9 cellular contexts compared by ENCODE assay signal in genomic region chr19:19485161-19485997, GRCh38. TPM values are rescaled to one million over a fixed set of nuclear protein-coding genes. Genes with fewer than 3 reads are reported as not detected.
DNase-seq lines count a peak whose midpoint lies in the region; ATAC-seq and TF ChIP-seq lines count a peak whose summit lies in the region.
"Had no signal": no experiment of that assay in that cellular context is flagged by ENCODE, and none has a peak within 500 bp of the region (broad histone marks: within the 10 kb centered on the region; RNA-seq: fewer than 3 reads in every experiment).

No MANE protein-coding gene starts in this region.

- ATAC-seq in CD4-positive, CD25-positive, alpha-beta regulatory T cell (ENCODE audit: low read depth in 2 of 2) = no peak
- no peak for ATAC-seq in central memory CD8-positive, alpha-beta T cell (replicated peaks; ENCODE audit: extremely low read depth, poor library complexity, severe bottlenecking)
- ATAC-seq in GM21515 (IDR thresholded peaks at IDR 0.05; ENCODE audit: unreplicated experiment) = no peak

- intact Hi-C loops in activated T-helper 2 cell treated with anti-CD3 and anti-CD28 coated beads, Interferon-gamma antibody, Interleukin-2, Interleukin-4, amounts not matched to agents 10 μg/mL and 5 μg/mL and 100 μg/mL, durations not matched to agents 14 hours and 24 hours and 36 hours (cut with micrococcal nuclease) = loop anchor here (5.0 kb wide), 1 partner anchor 38 kb away; no protein-coding TSS in a partner anchor
- intact Hi-C loops in dorsolateral prefrontal cortex (cut with DNase I) = loop anchor here (5.0 to 10.0 kb wide), 3 partner anchors 78 to 311 kb away; partner anchors contain the start of genes GATAD2A (in 1 of the 2) and MEF2B (in 1 of the 2)

- DNase-seq in CD4-positive, CD25-positive, alpha-beta regulatory T cell = no peak
- DNase-seq in central memory CD8-positive, alpha-beta T cell (ENCODE audit: low spot score in 2 of 2) = no peak
- no peak for DNase-seq in mesothelial cell of epicardium (ENCODE audit: low spot score in 2 of 2, unreplicated experiment in 2 of 2)
- no peak for DNase-seq in activated T-helper 2 cell treated with anti-CD3 and anti-CD28 coated beads, Interferon-gamma antibody, Interleukin-2, Interleukin-4, amounts not matched to agents 10 μg/mL and 5 μg/mL and 100 μg/mL, durations not matched to agents 14 hours and 24 hours and 36 hours (ENCODE audit: low spot score)
- no peak for DNase-seq in GOT3 (lab: John Stamatoyannopoulos, UW)
- no peak for DNase-seq in dorsolateral prefrontal cortex

- no peaks in the 10 kb centered on the region for H3K9me3 Mint-ChIP-seq in CD4-positive, CD25-positive, alpha-beta regulatory T cell
- H3K9me3 Mint-ChIP-seq in central memory CD8-positive, alpha-beta T cell = no peaks in the 10 kb centered on the region
- H3K9me3 Mint-ChIP-seq in mesothelial cell of epicardium = no peaks in the 10 kb centered on the region
- no peaks in the 10 kb centered on the region for H3K9me3 Mint-ChIP-seq in activated T-helper 2 cell treated with anti-CD3 and anti-CD28 coated beads, Interferon-gamma antibody, Interleukin-2, Interleukin-4, amounts not matched to agents 10 μg/mL and 5 μg/mL and 100 μg/mL, durations not matched to agents 14 hours and 24 hours and 36 hours

- H3K4me1 Mint-ChIP-seq in CD4-positive, CD25-positive, alpha-beta regulatory T cell = peaks cover 10 to 72% (median 28%) of the 10 kb centered on the region in 4 donors
- H3K4me1 Mint-ChIP-seq in central memory CD8-positive, alpha-beta T cell = peaks cover 38% of the 10 kb centered on the region
- H3K4me1 Mint-ChIP-seq in mesothelial cell of epicardium = peaks cover 70% of the 10 kb centered on the region
- H3K4me1 Mint-ChIP-seq in activated T-helper 2 cell treated with anti-CD3 and anti-CD28 coated beads, Interferon-gamma antibody, Interleukin-2, Interleukin-4, amounts not matched to agents 10 μg/mL and 5 μg/mL and 100 μg/mL, durations not matched to agents 14 hours and 24 hours and 36 hours (ENCODE audit: low read depth) = peaks cover 38% of the 10 kb centered on the region

- peaks cover 22% of the 10 kb centered on the region for H3K36me3 ChIP-seq in CD4-positive, CD25-positive, alpha-beta regulatory T cell (ENCODE audit: control insufficient read depth, insufficient read depth, low read length)
- peaks cover 26% of the 10 kb centered on the region for H3K36me3 ChIP-seq in HUES64 (ENCODE audit: insufficient read depth, low read length)
- H3K36me3 ChIP-seq: thoracic aorta had no signal

- H3K4me3 ChIP-seq in CD4-positive, CD25-positive, alpha-beta regulatory T cell (ENCODE audit: low read depth, low read length) = no peak overlapping the region
- no peak overlapping the region for H3K4me3 ChIP-seq in HUES64 (ENCODE audit: low read length)
- no peak overlapping the region for H3K4me3 ChIP-seq in dorsolateral prefrontal cortex
- H3K4me3 ChIP-seq: thoracic aorta had no signal

- peak overlapping the region; percentile 30 for H3K27ac ChIP-seq in CD4-positive, CD25-positive, alpha-beta regulatory T cell (ENCODE audit: insufficient read depth, low read length, poor library complexity, severe bottlenecking)
- H3K27ac ChIP-seq in HUES64 (ENCODE audit: low read depth, low read length) (peak overlapping the region; percentile 42; the same call in 1 of the 2 replicates), dorsolateral prefrontal cortex (peak overlapping the region in 18 of 59 donors; percentile 1 to 57 (median 30))
- H3K27ac ChIP-seq: thoracic aorta had no signal

- TF ChIP-seq CTCF in mesothelial cell of epicardium (IDR thresholded peaks at IDR 0.05; ENCODE audit: unreplicated experiment) (no peak), dorsolateral prefrontal cortex (IDR thresholded peaks at IDR 0.05 in 54 of 56, conservative IDR thresholded peaks at IDR 0.05 in 2 of 56; ENCODE audit: low read depth in 1 of 56, partially characterized antibody in 56 of 56) (no peak)

- H3K9me3 ChIP-seq in CD4-positive, CD25-positive, alpha-beta regulatory T cell (ENCODE audit: control insufficient read depth in 2 of 2, low read length in 2 of 2) = no peaks in the 10 kb centered on the region
- H3K9me3 ChIP-seq in HUES64 (ENCODE audit: insufficient read depth, low read depth, low read length) = no peaks in the 10 kb centered on the region
- H3K9me3 ChIP-seq: thoracic aorta had no signal

- 0 out of 2 replicates have a peak overlapping the region, but pooled peaks have one; percentile 16 for H3K9ac ChIP-seq in HUES64 (ENCODE audit: low read depth, low read length)

- H3K27me3 Mint-ChIP-seq in CD4-positive, CD25-positive, alpha-beta regulatory T cell = no peaks in the 10 kb centered on the region
- H3K27me3 Mint-ChIP-seq in central memory CD8-positive, alpha-beta T cell = no peaks in the 10 kb centered on the region
- H3K27me3 Mint-ChIP-seq in mesothelial cell of epicardium (ENCODE audit: low read depth) = no peaks in the 10 kb centered on the region
- no peaks in the 10 kb centered on the region for H3K27me3 Mint-ChIP-seq in activated T-helper 2 cell treated with anti-CD3 and anti-CD28 coated beads, Interferon-gamma antibody, Interleukin-2, Interleukin-4, amounts not matched to agents 10 μg/mL and 5 μg/mL and 100 μg/mL, durations not matched to agents 14 hours and 24 hours and 36 hours (ENCODE audit: low read depth)

- H3K4me1 ChIP-seq in CD4-positive, CD25-positive, alpha-beta regulatory T cell (ENCODE audit: control insufficient read depth, insufficient read depth, low read length, poor library complexity, severe bottlenecking) = peaks cover 48% of the 10 kb centered on the region
- H3K4me1 ChIP-seq in HUES64 (ENCODE audit: insufficient read depth, low read length) = peaks cover 37% of the 10 kb centered on the region

- H3K4me3 Mint-ChIP-seq in CD4-positive, CD25-positive, alpha-beta regulatory T cell = peak overlapping the region in 2 of 4 donors; percentile 7 to 10
- no peak overlapping the region for H3K4me3 Mint-ChIP-seq in central memory CD8-positive, alpha-beta T cell
- no peak overlapping the region for H3K4me3 Mint-ChIP-seq in mesothelial cell of epicardium
- no peak overlapping the region for H3K4me3 Mint-ChIP-seq in activated T-helper 2 cell treated with anti-CD3 and anti-CD28 coated beads, Interferon-gamma antibody, Interleukin-2, Interleukin-4, amounts not matched to agents 10 μg/mL and 5 μg/mL and 100 μg/mL, durations not matched to agents 14 hours and 24 hours and 36 hours (ENCODE audit: low read depth)

- peaks cover 14% of the 10 kb centered on the region for H3K36me3 Mint-ChIP-seq in CD4-positive, CD25-positive, alpha-beta regulatory T cell
- peaks cover 28% of the 10 kb centered on the region for H3K36me3 Mint-ChIP-seq in central memory CD8-positive, alpha-beta T cell (ENCODE audit: insufficient read depth)
- H3K36me3 Mint-ChIP-seq in mesothelial cell of epicardium = peaks cover 4% of the 10 kb centered on the region
- peaks cover 11% of the 10 kb centered on the region for H3K36me3 Mint-ChIP-seq in activated T-helper 2 cell treated with anti-CD3 and anti-CD28 coated beads, Interferon-gamma antibody, Interleukin-2, Interleukin-4, amounts not matched to agents 10 μg/mL and 5 μg/mL and 100 μg/mL, durations not matched to agents 14 hours and 24 hours and 36 hours (ENCODE audit: low read depth)

- WGBS in HUES64 = 91% methylated on average over 15 of the region's 15 CpGs

- no peaks in the 10 kb centered on the region for H3K27me3 ChIP-seq in CD4-positive, CD25-positive, alpha-beta regulatory T cell (ENCODE audit: control insufficient read depth, insufficient read depth, low read length)
- H3K27me3 ChIP-seq in HUES64 (ENCODE audit: insufficient read depth, low read length) = no peaks in the 10 kb centered on the region
- no peaks in the 10 kb centered on the region for H3K27me3 ChIP-seq in dorsolateral prefrontal cortex

- peak overlapping the region; percentile 74 to 99 (median 86) for H3K27ac Mint-ChIP-seq in CD4-positive, CD25-positive, alpha-beta regulatory T cell
- H3K27ac Mint-ChIP-seq in central memory CD8-positive, alpha-beta T cell (ENCODE audit: low read depth) = peak overlapping the region; percentile 62
- H3K27ac Mint-ChIP-seq in mesothelial cell of epicardium = peak overlapping the region; percentile 97
- H3K27ac Mint-ChIP-seq in activated T-helper 2 cell treated with anti-CD3 and anti-CD28 coated beads, Interferon-gamma antibody, Interleukin-2, Interleukin-4, amounts not matched to agents 10 μg/mL and 5 μg/mL and 100 μg/mL, durations not matched to agents 14 hours and 24 hours and 36 hours = no peak overlapping the region

RNA-seq across cellular contexts. Expression of gene TSSK6, which starts 30.0 kb away (rescaled TPM):
- total RNA-seq in CD4-positive, CD25-positive, alpha-beta regulatory T cell = 6.2 TPM
- 1 to 10 TPM; 1.6 to 3.0 (median 1.8) TPM for polyA plus RNA-seq in CD4-positive, CD25-positive, alpha-beta regulatory T cell
- 1.4 TPM for polyA plus RNA-seq in HUES64 (2013, experiment 1 of 2)
- 1.9 TPM for polyA plus RNA-seq in HUES64 (2013, experiment 2 of 2)
- total RNA-seq in mesothelial cell of epicardium (1.9 to 2.3 TPM (median 2.1 TPM) in 3 replicates), dorsolateral prefrontal cortex (1 to 10 TPM in 103 of 120 experiments, under 1 TPM in 17; 0.44 to 4.5 (median 1.8) TPM)
- 2.6 and 2.9 TPM in 2 replicates for total RNA-seq in activated T-helper 2 cell treated with anti-CD3 and anti-CD28 coated beads, Interferon-gamma antibody, Interleukin-2, Interleukin-4, amounts not matched to agents 10 μg/mL and 5 μg/mL and 100 μg/mL, durations not matched to agents 14 hours and 24 hours and 36 hours

RNA-seq across cellular contexts. Expression of gene NDUFA13, which starts 30.6 kb away (rescaled TPM):
- 196 TPM for total RNA-seq in CD4-positive, CD25-positive, alpha-beta regulatory T cell
- 100 to 1,000 TPM; 358 to 453 (median 400) TPM for polyA plus RNA-seq in CD4-positive, CD25-positive, alpha-beta regulatory T cell
- 184 TPM for polyA plus RNA-seq in HUES64 (2013, experiment 1 of 2)
- polyA plus RNA-seq in HUES64 (2013, experiment 2 of 2) = 194 TPM
- total RNA-seq in mesothelial cell of epicardium (338 to 343 TPM (median 342 TPM) in 3 replicates), dorsolateral prefrontal cortex (100 to 1,000 TPM; 270 to 471 (median 352) TPM)
- total RNA-seq in activated T-helper 2 cell treated with anti-CD3 and anti-CD28 coated beads, Interferon-gamma antibody, Interleukin-2, Interleukin-4, amounts not matched to agents 10 μg/mL and 5 μg/mL and 100 μg/mL, durations not matched to agents 14 hours and 24 hours and 36 hours = 381 and 393 TPM in 2 replicates

RNA-seq across cellular contexts. Expression of gene YJEFN3, which starts 43.3 kb away (rescaled TPM):
- total RNA-seq in CD4-positive, CD25-positive, alpha-beta regulatory T cell = 6.6 TPM
- not detected for polyA plus RNA-seq in CD4-positive, CD25-positive, alpha-beta regulatory T cell
- polyA plus RNA-seq in HUES64 (2013, experiment 1 of 2) = 3.3 TPM
- polyA plus RNA-seq in HUES64 (2013, experiment 2 of 2) = 2.7 TPM
- total RNA-seq in mesothelial cell of epicardium (19.0 to 22.6 TPM (median 20.7 TPM) in 3 replicates), dorsolateral prefrontal cortex (100 to 1,000 TPM in 2 of 120 experiments, 10 to 100 TPM in 118; 23.4 to 122 (median 60.0) TPM)
- total RNA-seq in activated T-helper 2 cell treated with anti-CD3 and anti-CD28 coated beads, Interferon-gamma antibody, Interleukin-2, Interleukin-4, amounts not matched to agents 10 μg/mL and 5 μg/mL and 100 μg/mL, durations not matched to agents 14 hours and 24 hours and 36 hours = 9.0 and 9.7 TPM in 2 replicates

RNA-seq across cellular contexts. Expression of gene CILP2, which starts 52.7 kb away (rescaled TPM):
- total RNA-seq in CD4-positive, CD25-positive, alpha-beta regulatory T cell = 0.42 TPM
- under 1 TPM in 3 of 4 donors, not detected in 1; 0.09 to 0.42 (median 0.21) TPM for polyA plus RNA-seq in CD4-positive, CD25-positive, alpha-beta regulatory T cell
- 1.2 TPM for polyA plus RNA-seq in HUES64 (2013, experiment 1 of 2)
- 2.2 TPM for polyA plus RNA-seq in HUES64 (2013, experiment 2 of 2)
- total RNA-seq in mesothelial cell of epicardium (22.7 to 23.2 TPM (median 23.2 TPM) in 3 replicates), dorsolateral prefrontal cortex (1 to 10 TPM in 27 of 120 experiments, under 1 TPM in 92, not detected in 1; 0.13 to 2.3 (median 0.68) TPM)
- 0.14 and 0.21 TPM in 2 replicates for total RNA-seq in activated T-helper 2 cell treated with anti-CD3 and anti-CD28 coated beads, Interferon-gamma antibody, Interleukin-2, Interleukin-4, amounts not matched to agents 10 μg/mL and 5 μg/mL and 100 μg/mL, durations not matched to agents 14 hours and 24 hours and 36 hours
